In the genomic region with DNA sequence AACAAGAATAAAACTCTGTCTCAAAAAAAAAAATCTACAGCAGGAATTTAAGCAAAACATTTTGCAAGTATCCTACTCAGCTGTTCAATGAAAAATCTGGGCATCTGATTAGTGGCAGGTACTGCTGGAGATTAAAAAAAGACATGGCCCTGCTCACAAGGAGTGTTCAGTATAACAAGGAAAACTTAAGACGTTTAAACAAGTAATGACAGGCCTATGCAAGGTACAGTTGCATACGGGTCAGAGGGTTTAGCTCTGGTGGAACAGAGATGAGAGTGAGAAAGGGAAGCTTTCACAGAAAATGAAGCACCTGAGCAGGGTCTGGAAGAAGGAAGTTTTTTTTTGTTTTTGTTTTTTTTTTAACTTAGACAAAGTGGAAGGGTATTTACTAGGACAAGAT, we compare ENCODE assay signal across 1 cellular context.
TF ChIP-seq lines count a peak whose summit lies in the region.

No MANE protein-coding gene starts in this region.

TF ChIP-seq in SK-N-SH treated with all-trans-retinoic acid at 6 μM for 48 hours, 23 proteins besides CTCF, POLR2A, EP300 and RAD21 (continued from another document):
- TF ChIP-seq ISL1 (CRISPR knock-in tag; IDR thresholded peaks at IDR 0.05) = no peak
- no peak for TF ChIP-seq TOX (CRISPR knock-in tag; IDR thresholded peaks at IDR 0.05; ENCODE audit: borderline replicate concordance)
- TF ChIP-seq RARB (CRISPR knock-in tag; IDR thresholded peaks at IDR 0.05) = no peak
- TF ChIP-seq, protein P1, sequence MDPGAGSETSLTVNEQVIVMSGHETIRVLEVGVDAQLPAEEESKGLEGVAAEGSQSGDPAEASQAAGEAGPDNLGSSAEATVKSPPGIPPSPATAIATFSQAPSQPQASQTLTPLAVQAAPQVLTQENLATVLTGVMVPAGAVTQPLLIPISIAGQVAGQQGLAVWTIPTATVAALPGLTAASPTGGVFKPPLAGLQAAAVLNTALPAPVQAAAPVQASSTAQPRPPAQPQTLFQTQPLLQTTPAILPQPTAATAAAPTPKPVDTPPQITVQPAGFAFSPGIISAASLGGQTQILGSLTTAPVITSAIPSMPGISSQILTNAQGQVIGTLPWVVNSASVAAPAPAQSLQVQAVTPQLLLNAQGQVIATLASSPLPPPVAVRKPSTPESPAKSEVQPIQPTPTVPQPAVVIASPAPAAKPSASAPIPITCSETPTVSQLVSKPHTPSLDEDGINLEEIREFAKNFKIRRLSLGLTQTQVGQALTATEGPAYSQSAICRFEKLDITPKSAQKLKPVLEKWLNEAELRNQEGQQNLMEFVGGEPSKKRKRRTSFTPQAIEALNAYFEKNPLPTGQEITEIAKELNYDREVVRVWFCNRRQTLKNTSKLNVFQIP (CRISPR knock-in tag; IDR thresholded peaks at IDR 0.05; ENCODE audit: borderline replicate concordance, low read depth) = no peak
- TF ChIP-seq ZFP3 (CRISPR knock-in tag; IDR thresholded peaks at IDR 0.05) = no peak
- TF ChIP-seq ESRRG (CRISPR knock-in tag; IDR thresholded peaks at IDR 0.05) = no peak
- no peak for TF ChIP-seq GLIS3 (CRISPR knock-in tag; IDR thresholded peaks at IDR 0.05)
- no peak for TF ChIP-seq PPARA (CRISPR knock-in tag; IDR thresholded peaks at IDR 0.05; ENCODE audit: borderline replicate concordance)
